16 cellular contexts compared by ENCODE assay signal in the genomic region with DNA sequence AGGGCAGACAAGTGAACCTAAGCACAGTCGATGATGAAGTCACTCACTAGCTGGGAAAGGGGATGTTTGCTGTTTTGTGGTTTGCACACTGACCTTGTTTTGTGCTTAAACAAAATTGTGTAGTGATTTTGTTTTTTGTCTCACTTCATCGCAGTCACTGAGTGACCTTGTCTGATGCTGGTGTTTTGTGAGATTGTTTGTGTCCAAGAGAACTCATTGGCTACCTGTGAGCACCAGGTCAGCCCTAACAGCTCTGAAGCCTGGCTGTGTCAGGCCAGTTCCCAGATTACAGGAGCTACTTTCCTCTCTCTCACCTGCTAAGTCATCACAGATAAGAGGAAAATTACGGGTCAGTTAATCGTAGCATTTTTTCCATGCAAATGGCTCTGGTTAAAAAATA. TPM values are rescaled to one million over a fixed set of nuclear protein-coding genes. Genes with fewer than 3 reads are reported as not detected.
A peak's percentile ranks its signal among the peaks of the same experiment; 100 is the strongest.
DNase-seq lines count a peak whose midpoint lies in the region; ATAC-seq and TF ChIP-seq lines count a peak whose summit lies in the region.
"Had no signal": no experiment of that assay in that cellular context is flagged by ENCODE, and none has a peak within 500 bp of the region (broad histone marks: within the 10 kb centered on the region; RNA-seq: fewer than 3 reads in every experiment).

No MANE protein-coding gene starts in this region.

- DNase-seq in activated naive CD8-positive, alpha-beta T cell treated with anti-CD3 and anti-CD28 coated beads, Interleukin-2, amount 50 U/mL, for 24 hours = no peak
- no peak for DNase-seq in lower leg skin (ENCODE audit: low spot score in 2 of 2)
- no peak for DNase-seq in stimulated activated naive CD8-positive, alpha-beta T cell treated with anti-CD3 and anti-CD28 coated beads, Interleukin-15, amount 100 ng/mL, for 72 hours
- DNase-seq: activated T-cell treated with anti-CD3 and anti-CD28 coated beads for 4 hours, aorta, dermis blood vessel endothelial cell, NCI-H1436 treated with DMSO at 0.1 percent for 48 hours, NCI-H446, pancreas, spleen had no signal

- no peaks in the 10 kb centered on the region for H3K27me3 Mint-ChIP-seq in activated naive CD8-positive, alpha-beta T cell treated with anti-CD3 and anti-CD28 coated beads, Interleukin-2, amount 50 U/mL, for 24 hours
- H3K27me3 Mint-ChIP-seq in nephron (ENCODE audit: low read depth) = no peaks in the 10 kb centered on the region
- H3K27me3 Mint-ChIP-seq in stimulated activated naive CD8-positive, alpha-beta T cell treated with anti-CD3 and anti-CD28 coated beads, Interleukin-15, amount 100 ng/mL, for 72 hours = no peaks in the 10 kb centered on the region

- H3K9me3 Mint-ChIP-seq in activated naive CD8-positive, alpha-beta T cell treated with anti-CD3 and anti-CD28 coated beads, Interleukin-2, amount 50 U/mL, for 24 hours = no peaks in the 10 kb centered on the region
- H3K9me3 Mint-ChIP-seq in nephron = no peaks in the 10 kb centered on the region
- no peaks in the 10 kb centered on the region for H3K9me3 Mint-ChIP-seq in stimulated activated naive CD8-positive, alpha-beta T cell treated with anti-CD3 and anti-CD28 coated beads, Interleukin-15, amount 100 ng/mL, for 72 hours

- 89% methylated on average over 4 of the region's 4 CpGs for WGBS in lower leg skin, 2 donors

- H3K9ac ChIP-seq in BLaER1 = peak overlapping the region; percentile 26; the same call in 1 of the 2 replicates

- CTCF ChIA-PET in HEK293 (lab: Yijun Ruan, JAX) = interaction anchor here (0.6 to 6.8 kb wide), 9 partner anchors 15 to 411 kb away, joined by 3 to 65 read pairs (median 3); partner anchors contain the start of gene SMARCC2

- H3K4me2 ChIP-seq in BLaER1 = no peak overlapping the region

- intact Hi-C loops in lower leg skin (cut with DNase I; ENCODE audit: low total_unique reads) = no loop called here

- no peaks in the 10 kb centered on the region for H3K27me3 ChIP-seq in BLaER1
- H3K27me3 ChIP-seq: BLaER1 treated with 17β-estradiol and CSF1 and Interleukin-3, amounts not matched to agents 10 nM and 100 nM; pancreas; spleen had no signal

- H3K36me3 Mint-ChIP-seq in activated naive CD8-positive, alpha-beta T cell treated with anti-CD3 and anti-CD28 coated beads, Interleukin-2, amount 50 U/mL, for 24 hours (ENCODE audit: low read depth) = peaks cover 10% of the 10 kb centered on the region
- peaks cover 6% of the 10 kb centered on the region for H3K36me3 Mint-ChIP-seq in nephron (ENCODE audit: low read depth)

- no peak for TF ChIP-seq POLR2A in lower leg skin (IDR thresholded peaks at IDR 0.05)

- H3K4me1 ChIP-seq in BLaER1 = peaks cover 42% of the 10 kb centered on the region
- peaks cover 10% of the 10 kb centered on the region for H3K4me1 ChIP-seq in HEK293 (ENCODE audit: control insufficient read depth, insufficient read depth, low read length)

- POLR2A ChIA-PET in HEK293 (lab: Yijun Ruan, JAX) = interaction anchor here (0.9 to 2.0 kb wide), 3 partner anchors 35 to 65 kb away, joined by 3 to 6 read pairs (median 4); partner anchors contain the start of gene SMARCC2

- no peak overlapping the region for H3K27ac ChIP-seq in BLaER1
- H3K27ac ChIP-seq in HEK293 (ENCODE audit: extremely low read depth, low read depth, low read length) = no peak overlapping the region

- H3K4me3 ChIP-seq in BLaER1 (no peak overlapping the region), HEK293 (ENCODE audit: low read depth, low read length) (no peak overlapping the region), lower leg skin (ENCODE audit: low read depth, poor library complexity, severe bottlenecking) (no peak overlapping the region)
- H3K4me3 ChIP-seq: BLaER1 treated with 17β-estradiol and CSF1 and Interleukin-3, amounts not matched to agents 10 nM and 100 nM; pancreas; spleen had no signal

- H3K4me1 Mint-ChIP-seq in activated naive CD8-positive, alpha-beta T cell treated with anti-CD3 and anti-CD28 coated beads, Interleukin-2, amount 50 U/mL, for 24 hours = peaks cover 45% of the 10 kb centered on the region
- peaks cover 63% of the 10 kb centered on the region for H3K4me1 Mint-ChIP-seq in nephron
- H3K4me1 Mint-ChIP-seq in stimulated activated naive CD8-positive, alpha-beta T cell treated with anti-CD3 and anti-CD28 coated beads, Interleukin-15, amount 100 ng/mL, for 72 hours = peaks cover 66% of the 10 kb centered on the region

- H3K9me3 ChIP-seq in BLaER1 = no peaks in the 10 kb centered on the region
- no peaks in the 10 kb centered on the region for H3K9me3 ChIP-seq in HEK293 (ENCODE audit: control insufficient read depth, insufficient read depth, low read depth, low read length)
- H3K9me3 ChIP-seq: BLaER1 treated with 17β-estradiol and CSF1 and Interleukin-3, amounts not matched to agents 10 nM and 100 nM; pancreas; spleen had no signal

- H3K27ac Mint-ChIP-seq in activated naive CD8-positive, alpha-beta T cell treated with anti-CD3 and anti-CD28 coated beads, Interleukin-2, amount 50 U/mL, for 24 hours = peak overlapping the region; percentile 57
- peak overlapping the region; percentile 14 to 69 (median 45) for H3K27ac Mint-ChIP-seq in nephron
- H3K27ac Mint-ChIP-seq in stimulated activated naive CD8-positive, alpha-beta T cell treated with anti-CD3 and anti-CD28 coated beads, Interleukin-15, amount 100 ng/mL, for 72 hours = peak overlapping the region in 1 of 2 donors; percentile 15

- H3K4me3 Mint-ChIP-seq in activated naive CD8-positive, alpha-beta T cell treated with anti-CD3 and anti-CD28 coated beads, Interleukin-2, amount 50 U/mL, for 24 hours = no peak overlapping the region
- H3K4me3 Mint-ChIP-seq in nephron = no peak overlapping the region
- no peak overlapping the region for H3K4me3 Mint-ChIP-seq in stimulated activated naive CD8-positive, alpha-beta T cell treated with anti-CD3 and anti-CD28 coated beads, Interleukin-15, amount 100 ng/mL, for 72 hours

- TF ChIP-seq CTCF in HEK293 (tag by site-specific recombination; IDR thresholded peaks at IDR 0.05) (no peak), nephron (IDR thresholded peaks at IDR 0.05; ENCODE audit: unreplicated experiment in 3 of 3) (no peak), lower leg skin (IDR thresholded peaks at IDR 0.05) (no peak)

- H3K36me3 ChIP-seq in BLaER1 (peaks cover 26% of the 10 kb centered on the region), HEK293 (ENCODE audit: control insufficient read depth in 2 of 2, insufficient read depth in 1 of 2, low read length in 2 of 2) (peaks cover 0 to 38% of the 10 kb centered on the region in 2 experiments; a peak in 2 of 3 replicates)

- no peaks in the 10 kb centered on the region for H4K20me1 ChIP-seq in BLaER1

- no peak for ATAC-seq in activated naive CD8-positive, alpha-beta T cell treated with anti-CD3 and anti-CD28 coated beads, Interleukin-2, amount 50 U/mL, for 24 hours
- ATAC-seq in GM21367 (IDR thresholded peaks at IDR 0.05; ENCODE audit: unreplicated experiment) (no peak), HG03378 (IDR thresholded peaks at IDR 0.05; ENCODE audit: unreplicated experiment) (no peak)
- ATAC-seq in stimulated activated naive CD8-positive, alpha-beta T cell treated with anti-CD3 and anti-CD28 coated beads, Interleukin-15, amount 100 ng/mL, for 72 hours = no peak
- ATAC-seq: pancreas had no signal

TF ChIP-seq in HEK293, 187 proteins besides CTCF, POLR2A, EP300 and RAD21:
- 0 out of 2 replicates have a peak, but pooled peaks have one; percentile 33 for TF ChIP-seq ZFP37 (tag by site-specific recombination; IDR thresholded peaks at IDR 0.05)
- no peak for TF ChIP-seq INSM2 (tag by site-specific recombination; IDR thresholded peaks at IDR 0.05)
TF ChIP-seq in HEK293: peak in this region for 1.

RNA-seq across cellular contexts. Expression of gene ESYT1, which starts 3.9 kb away (rescaled TPM):
- 10 to 100 TPM; 51.2 to 84.1 (median 64.9) TPM for total RNA-seq in lower leg skin

RNA-seq across cellular contexts. Expression of gene ZC3H10, which starts 6.1 kb away (rescaled TPM):
- total RNA-seq in lower leg skin = 1 to 10 TPM; 3.4 to 4.4 (median 3.7) TPM

RNA-seq across cellular contexts. Expression of gene RPL41, which starts 7.7 kb away (rescaled TPM):
- total RNA-seq in lower leg skin = 1,000 to 10,000 TPM; 3,201 to 5,967 (median 4,725) TPM

RNA-seq across cellular contexts. Expression of gene PA2G4, which starts 19.8 kb away (rescaled TPM):
- 100 to 1,000 TPM; 118 to 201 (median 130) TPM for total RNA-seq in lower leg skin

RNA-seq across cellular contexts. Expression of gene MYL6B, which starts 28.3 kb away (rescaled TPM):
- 10 to 100 TPM in 3 of 4 donors, 1 to 10 TPM in 1; 9.0 to 40.1 (median 22.5) TPM for total RNA-seq in lower leg skin
